2 cellular contexts compared by ENCODE assay signal in genomic region chr1:52461821-52462220, GRCh38.
A peak's percentile ranks its signal among the peaks of the same experiment; 100 is the strongest.
TF ChIP-seq lines count a peak whose summit lies in the region.

No MANE protein-coding gene starts in this region.

TF ChIP-seq in GM23338, 12 proteins besides CTCF, POLR2A, EP300 and RAD21:
- TF ChIP-seq ETS1 (IDR thresholded peaks at IDR 0.05) (no peak), ZNF462 (CRISPR knock-in tag; IDR thresholded peaks at IDR 0.05) (no peak), ZNF114 (CRISPR knock-in tag; IDR thresholded peaks at IDR 0.05) (no peak), NANOG (IDR thresholded peaks at IDR 0.05; ENCODE audit: borderline replicate concordance) (0 out of 2 replicates have a peak, but pooled peaks have one; percentile 24), CREB1 (CRISPR knock-in tag; IDR thresholded peaks at IDR 0.05; ENCODE audit: low read depth) (no peak)

TF ChIP-seq in H1, 55 proteins besides CTCF, POLR2A, EP300 and RAD21:
- no peak for TF ChIP-seq RNF2 (IDR thresholded peaks at IDR 0.05; ENCODE audit: borderline replicate concordance, low read depth, low read length, missing control alignments, poor library complexity, severe bottlenecking)
- no peak for TF ChIP-seq SAP30 (IDR thresholded peaks at IDR 0.05; ENCODE audit: insufficient read depth, insufficient replicate concordance, low read length)
- no peak for TF ChIP-seq KDM1A (IDR thresholded peaks at IDR 0.05; ENCODE audit: borderline replicate concordance, low read length)
- TF ChIP-seq YY1 (IDR thresholded peaks at IDR 0.05; ENCODE audit: low read depth, low read length) = no peak
- no peak for TF ChIP-seq CREB1 (IDR thresholded peaks at IDR 0.05)
- TF ChIP-seq SIX5 (IDR thresholded peaks at IDR 0.05; ENCODE audit: low read depth, low read length) = no peak
